Comparison of ENCODE assay signal across 32 cellular contexts in genomic region chr11:9888938-9889337, GRCh38.
"Had no signal": no experiment of that assay in that cellular context is flagged by ENCODE, and none has a peak within 500 bp of the region (broad histone marks: within the 10 kb centered on the region; RNA-seq: fewer than 3 reads in every experiment).

No MANE protein-coding gene starts in this region.

- H3K4me3 Mint-ChIP-seq: activated B cell treated with CpG ODN at 0.5 μM for 24 hours; activated CD8-positive, alpha-beta T cell treated with anti-CD3 and anti-CD28 coated beads for 36 hours; activated naive CD4-positive, alpha-beta T cell treated with anti-CD3 and anti-CD28 coated beads for 36 hours; activated naive CD4-positive, alpha-beta T cell treated with anti-CD3 and anti-CD28 coated beads, Interleukin-2, amount 50 U/mL, for 24 hours; activated naive CD8-positive, alpha-beta T cell treated with anti-CD3 and anti-CD28 coated beads, Interleukin-2, amount 10 ng/mL, durations not matched to agents 7 days and 5 days; activated T-cell treated with anti-CD3 and anti-CD28 coated beads, Interleukin-2, amount 50 U/mL, for 4 hours; central memory CD8-positive, alpha-beta T cell; dendritic cell treated with granulocyte-macrophage colony-stimulating factor and Interleukin-4, amounts not matched to agents 40 ng/mL and 50 ng/mL, for 4 days; endodermal cell; T-helper 17 cell; T-helper 2 cell treated with Interferon-gamma antibody and Interleukin-4, amounts not matched to agents 5 μg/mL and 100 μg/mL, for 36 hours had no signal

- H3K9me3 Mint-ChIP-seq: activated B cell treated with CpG ODN at 0.5 μM for 24 hours; activated CD8-positive, alpha-beta T cell treated with anti-CD3 and anti-CD28 coated beads for 36 hours; activated naive CD4-positive, alpha-beta T cell treated with anti-CD3 and anti-CD28 coated beads for 36 hours; activated naive CD4-positive, alpha-beta T cell treated with anti-CD3 and anti-CD28 coated beads, Interleukin-2, amount 50 U/mL, for 24 hours; activated naive CD8-positive, alpha-beta T cell treated with anti-CD3 and anti-CD28 coated beads, Interleukin-2, amount 10 ng/mL, durations not matched to agents 7 days and 5 days; activated T-cell treated with anti-CD3 and anti-CD28 coated beads, Interleukin-2, amount 50 U/mL, for 4 hours; activated T-helper 2 cell treated with anti-CD3 and anti-CD28 coated beads, Interferon-gamma antibody, Interleukin-2, Interleukin-4, amounts not matched to agents 10 μg/mL and 5 μg/mL and 100 μg/mL, durations not matched to agents 14 hours and 24 hours and 36 hours; central memory CD8-positive, alpha-beta T cell; dendritic cell treated with granulocyte-macrophage colony-stimulating factor and Interleukin-4, amounts not matched to agents 40 ng/mL and 50 ng/mL, for 4 days; T-helper 2 cell treated with Interferon-gamma antibody and Interleukin-4, amounts not matched to agents 5 μg/mL and 100 μg/mL, for 36 hours had no signal

- ATAC-seq: activated CD4-positive, CD25-positive, alpha-beta regulatory T cell treated with anti-CD3 and anti-CD28 coated beads, Interleukin-2, amount 50 U/mL, for 24 hours; activated CD8-positive, alpha-beta T cell treated with anti-CD3 and anti-CD28 coated beads for 36 hours; activated T-cell treated with anti-CD3 and anti-CD28 coated beads, Interleukin-2, amount 50 U/mL, for 4 hours; esophagus mucosa; T-helper 17 cell had no signal

- H3K27me3 Mint-ChIP-seq: activated CD8-positive, alpha-beta T cell treated with anti-CD3 and anti-CD28 coated beads for 36 hours; activated naive CD4-positive, alpha-beta T cell treated with anti-CD3 and anti-CD28 coated beads, Interleukin-2, amount 50 U/mL, for 24 hours; activated naive CD8-positive, alpha-beta T cell treated with anti-CD3 and anti-CD28 coated beads, Interleukin-2, amount 10 ng/mL, durations not matched to agents 7 days and 5 days; central memory CD8-positive, alpha-beta T cell; dendritic cell treated with granulocyte-macrophage colony-stimulating factor and Interleukin-4, amounts not matched to agents 40 ng/mL and 50 ng/mL, for 4 days; T-helper 17 cell had no signal

- H3K4me1 Mint-ChIP-seq: activated B cell treated with CpG ODN at 0.5 μM for 24 hours; activated naive CD4-positive, alpha-beta T cell treated with anti-CD3 and anti-CD28 coated beads, Interleukin-2, amount 50 U/mL, for 24 hours; central memory CD8-positive, alpha-beta T cell had no signal

- FAIRE-seq: astrocyte, bronchial epithelial cell, frontal cortex had no signal

- H3K27ac Mint-ChIP-seq: activated B cell treated with CpG ODN at 0.5 μM for 24 hours; activated CD8-positive, alpha-beta T cell treated with anti-CD3 and anti-CD28 coated beads for 36 hours; activated naive CD4-positive, alpha-beta T cell treated with anti-CD3 and anti-CD28 coated beads for 36 hours; activated naive CD4-positive, alpha-beta T cell treated with anti-CD3 and anti-CD28 coated beads, Interleukin-2, amount 50 U/mL, for 24 hours; activated naive CD8-positive, alpha-beta T cell treated with anti-CD3 and anti-CD28 coated beads, Interleukin-2, amount 10 ng/mL, durations not matched to agents 7 days and 5 days; activated T-helper 2 cell treated with anti-CD3 and anti-CD28 coated beads, Interferon-gamma antibody, Interleukin-2, Interleukin-4, amounts not matched to agents 10 μg/mL and 5 μg/mL and 100 μg/mL, durations not matched to agents 14 hours and 24 hours and 36 hours; dendritic cell treated with granulocyte-macrophage colony-stimulating factor and Interleukin-4, amounts not matched to agents 40 ng/mL and 50 ng/mL, for 4 days; endodermal cell; T-helper 17 cell; T-helper 2 cell treated with Interferon-gamma antibody and Interleukin-4, amounts not matched to agents 5 μg/mL and 100 μg/mL, for 36 hours had no signal

- DNase-seq: activated B cell treated with CpG ODN at 0.5 μM for 24 hours; activated CD4-positive, alpha-beta T cell treated with anti-CD3 and anti-CD28 coated beads for 48 hours; activated CD4-positive, alpha-beta T cell treated with anti-CD3 and anti-CD28 coated beads, Interleukin-2, amount 50 U/mL, for 1 hour; activated CD4-positive, alpha-beta T cell treated with anti-CD3 and anti-CD28 coated beads, Interleukin-2, amount 50 U/mL, for 48 hours; activated CD8-positive, alpha-beta memory T cell treated with anti-CD3 and anti-CD28 coated beads for 24 hours; activated CD8-positive, alpha-beta T cell treated with anti-CD3 and anti-CD28 coated beads for 36 hours; activated effector memory CD4-positive, alpha-beta T cell treated with anti-CD3 and anti-CD28 coated beads, Interleukin-2, amount 50 U/mL, for 16 hours; activated naive CD4-positive, alpha-beta T cell treated with anti-CD3 and anti-CD28 coated beads for 36 hours; activated naive CD8-positive, alpha-beta T cell treated with anti-CD3 and anti-CD28 coated beads, Interleukin-2, amount 10 ng/mL, durations not matched to agents 7 days and 5 days; activated T-cell treated with anti-CD3 and anti-CD28 coated beads, Interleukin-2, amount 50 U/mL, for 4 hours; amniotic stem cell; anterior cingulate cortex; brain microvascular endothelial cell; dorsolateral prefrontal cortex; effector memory CD4-positive, alpha-beta T cell; endodermal cell; foreskin fibroblast; head of caudate nucleus; T-helper 1 cell; T-helper 17 cell; T1000; WERI-Rb-1 had no signal
